In genomic region chr4:121408-122084, GRCh38 we compare ENCODE assay signal across 14 cellular contexts. TPM values are rescaled to one million over a fixed set of nuclear protein-coding genes. Genes with fewer than 3 reads are reported as not detected.
A peak's percentile ranks its signal among the peaks of the same experiment; 100 is the strongest.
DNase-seq lines count a peak whose midpoint lies in the region; ATAC-seq and TF ChIP-seq lines count a peak whose summit lies in the region.
"Had no signal": no experiment of that assay in that cellular context is flagged by ENCODE, and none has a peak within 500 bp of the region (broad histone marks: within the 10 kb centered on the region; RNA-seq: fewer than 3 reads in every experiment).

No MANE protein-coding gene starts in this region.

- H3K27ac ChIP-seq in HL-60 (replicated peaks): peak overlapping the region; percentile 84
- H3K27ac ChIP-seq: colonic mucosa had no signal

- H3K4me3 ChIP-seq in HL-60 (replicated peaks; ENCODE audit: insufficient read depth, low read length): no peak overlapping the region
- H3K4me3 ChIP-seq: colonic mucosa had no signal

- DNase-seq in CD14-positive monocyte (ENCODE audit: low spot score) (no peak), HL-60 (ENCODE audit: low read depth in 1 of 2, low spot score in 1 of 2) (peak; percentile 43 to 83), T-helper 9 cell (peak; percentile 5), endothelial cell (ENCODE audit: low spot score) (no peak), DMS79 (lab: John Stamatoyannopoulos, UW) (no peak)
- DNase-seq: Caco-2, colonic mucosa, Karpas-422 had no signal

- H3K36me3 Mint-ChIP-seq in CD14-positive monocyte (peaks cover 5 to 10% of the 10 kb centered on the region in 2 donors), endothelial cell (ENCODE audit: low read depth, unreplicated experiment) (peaks cover 10% of the 10 kb centered on the region)

- H3K4me1 Mint-ChIP-seq in CD14-positive monocyte (peaks cover 38% of the 10 kb centered on the region), endothelial cell (ENCODE audit: unreplicated experiment) (peaks cover 24% of the 10 kb centered on the region)

- TF ChIP-seq CTCF in CD14-positive monocyte (IDR thresholded peaks at IDR 0.05) (no peak), HL-60 (IDR thresholded peaks at IDR 0.05; ENCODE audit: insufficient read depth, low read length) (no peak), endothelial cell (IDR thresholded peaks at IDR 0.05; ENCODE audit: unreplicated experiment) (no peak)

- H3K4me3 Mint-ChIP-seq in CD14-positive monocyte (peak overlapping the region; percentile 68 to 83), endothelial cell (ENCODE audit: unreplicated experiment) (peak overlapping the region; percentile 83)
- H3K4me3 Mint-ChIP-seq: WTC11 had no signal

- ATAC-seq in HG03460 (IDR thresholded peaks at IDR 0.05; ENCODE audit: unreplicated experiment): no peak
- no peak for ATAC-seq in HG03432 (IDR thresholded peaks at IDR 0.05; ENCODE audit: unreplicated experiment)
- no peak for ATAC-seq in HG02588 (IDR thresholded peaks at IDR 0.05; ENCODE audit: unreplicated experiment)
- ATAC-seq: HCT116, Panc1, WTC11 had no signal

- H3K27me3 ChIP-seq in HL-60 (ENCODE audit: insufficient read depth, poor library complexity, severe bottlenecking): no peaks in the 10 kb centered on the region
- H3K27me3 ChIP-seq: colonic mucosa had no signal

- intact Hi-C loops in CD14-positive monocyte (cut with micrococcal nuclease): loop anchor here in 1 of 2 donors (5.0 kb wide), 1 partner anchor 216 kb away; the partner anchor contains the start of gene ZNF141

- H3K27me3 Mint-ChIP-seq in CD14-positive monocyte (ENCODE audit: low read depth in 3 of 3) (peaks cover 0 to 5% (median 1%) of the 10 kb centered on the region in 3 donors), endothelial cell (ENCODE audit: unreplicated experiment) (peaks cover 2% of the 10 kb centered on the region)

- H3K27ac Mint-ChIP-seq in CD14-positive monocyte (peak overlapping the region; percentile 47 to 90 (median 79)), endothelial cell (ENCODE audit: unreplicated experiment) (peak overlapping the region; percentile 78)
- H3K27ac Mint-ChIP-seq: WTC11 had no signal

- H3K9me3 Mint-ChIP-seq in CD14-positive monocyte (peaks cover 18 to 83% (median 62%) of the 10 kb centered on the region in 7 donors), endothelial cell (ENCODE audit: unreplicated experiment) (peaks cover 5% of the 10 kb centered on the region)

RNA-seq across cellular contexts. Expression of gene ZNF718, which starts 2.8 kb away (rescaled TPM):
- polyA plus RNA-seq in CD14-positive monocyte: 1 to 10 TPM; 2.7 to 2.8 TPM
- total RNA-seq in endothelial cell (ENCODE audit: unreplicated experiment): 14.0 TPM

Comparison
In these comparisons a context has a peak if more than half of its experiments do, and no peak if none do; other contexts are left out.
1. DNase-seq: peak in HL-60 (2 of 2) and T-helper 9 cell (single experiment); none in CD14-positive monocyte (single experiment), endothelial cell (single experiment) and DMS79 (single experiment).